8 cellular contexts compared by ENCODE assay signal in the genomic region with DNA sequence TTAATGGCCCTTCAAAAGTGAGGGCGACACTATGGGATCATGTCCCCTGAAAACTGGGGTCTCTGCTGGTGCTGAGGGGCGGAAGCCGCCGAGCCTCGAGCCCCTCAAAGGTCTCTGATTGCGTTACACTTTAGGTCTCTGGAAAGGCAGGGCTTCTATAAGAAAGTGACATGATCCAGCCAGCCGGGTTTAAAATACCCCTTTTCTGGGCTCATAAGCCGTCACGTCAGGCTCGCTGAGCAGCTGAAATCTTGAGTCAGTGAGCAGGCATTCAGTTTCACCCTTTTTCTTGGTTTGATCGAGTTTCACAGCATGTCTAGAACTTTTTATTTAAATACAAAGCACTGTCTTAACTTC. TPM values are rescaled to one million over a fixed set of nuclear protein-coding genes. Genes with fewer than 3 reads are reported as not detected.
DNase-seq lines count a peak whose midpoint lies in the region; TF ChIP-seq lines count a peak whose summit lies in the region.

No MANE protein-coding gene starts in this region.

- intact Hi-C loops in Caco-2 (cut with micrococcal nuclease; ENCODE audit: unreplicated experiment) = loop anchor here (1.0 to 10.0 kb wide), 7 partner anchors 13 to 338 kb away; partner anchors contain the start of genes KATNAL1, UBE2L5 and USPL1
- intact Hi-C loops in activated T-helper 1 cell treated with anti-CD3 and anti-CD28 coated beads, Interleukin-12 subunit alpha, Interleukin-12 subunit beta, Interleukin-2, Interleukin-4 antibody, amounts not matched to agents 30 ng/mL and 10 ng/mL and 1 ng/mL, durations not matched to agents 14 hours and 24 hours and 36 hours (cut with micrococcal nuclease) = loop anchor here (1.0 to 5.0 kb wide), 9 partner anchors 44 to 872 kb away; partner anchors contain the start of genes UBE2L5 and USPL1

- H3K4me1 Mint-ChIP-seq in Caco-2 (ENCODE audit: low read depth, unreplicated experiment) = no peaks in the 10 kb centered on the region
- peaks cover 26% of the 10 kb centered on the region for H3K4me1 Mint-ChIP-seq in activated T-helper 1 cell treated with anti-CD3 and anti-CD28 coated beads, Interleukin-12 subunit alpha, Interleukin-12 subunit beta, Interleukin-2, Interleukin-4 antibody, amounts not matched to agents 30 ng/mL and 10 ng/mL and 1 ng/mL, durations not matched to agents 14 hours and 24 hours and 36 hours (ENCODE audit: low read depth)

- H3K27me3 Mint-ChIP-seq in Caco-2 (ENCODE audit: insufficient read depth, unreplicated experiment) = peaks cover 2% of the 10 kb centered on the region
- H3K27me3 Mint-ChIP-seq in activated T-helper 1 cell treated with anti-CD3 and anti-CD28 coated beads, Interleukin-12 subunit alpha, Interleukin-12 subunit beta, Interleukin-2, Interleukin-4 antibody, amounts not matched to agents 30 ng/mL and 10 ng/mL and 1 ng/mL, durations not matched to agents 14 hours and 24 hours and 36 hours (ENCODE audit: insufficient read depth) = no peaks in the 10 kb centered on the region

- peak overlapping the region; percentile 100 for H3K27ac Mint-ChIP-seq in Caco-2 (ENCODE audit: unreplicated experiment)
- H3K27ac Mint-ChIP-seq in activated T-helper 1 cell treated with anti-CD3 and anti-CD28 coated beads, Interleukin-12 subunit alpha, Interleukin-12 subunit beta, Interleukin-2, Interleukin-4 antibody, amounts not matched to agents 30 ng/mL and 10 ng/mL and 1 ng/mL, durations not matched to agents 14 hours and 24 hours and 36 hours = peak overlapping the region; percentile 100

- peak overlapping the region; percentile 77 for H3K27ac ChIP-seq in HUES64 (ENCODE audit: low read depth, low read length)
- no peak overlapping the region for H3K27ac ChIP-seq in mesenchymal stem cell (ENCODE audit: low read length, poor library complexity, severe bottlenecking)

- H3K4me3 ChIP-seq in Caco-2 (ENCODE audit: low read depth, low read length) (peak overlapping the region; percentile 45), HUES64 (ENCODE audit: low read length) (peak overlapping the region; percentile 81), mesenchymal stem cell (ENCODE audit: insufficient read depth in 1 of 2, low read depth in 1 of 2, low read length in 2 of 2) (peak overlapping the region; percentile 38 to 79)

- H3K4me1 ChIP-seq in Caco-2 (peaks cover 12% of the 10 kb centered on the region), HUES64 (ENCODE audit: insufficient read depth, low read length) (peaks cover 18% of the 10 kb centered on the region), mesenchymal stem cell (ENCODE audit: control insufficient read depth, insufficient read depth, low read depth, low read length) (peaks cover 5% of the 10 kb centered on the region)

- H3K36me3 ChIP-seq in Caco-2 (ENCODE audit: control insufficient read depth, insufficient read depth, low read length) (peaks cover 1% of the 10 kb centered on the region; the same call in 1 of the 2 replicates), HUES64 (ENCODE audit: insufficient read depth, low read length) (peaks cover 28% of the 10 kb centered on the region), mesenchymal stem cell (ENCODE audit: control insufficient read depth in 1 of 2, insufficient read depth in 2 of 2, low read depth in 1 of 2, low read length in 2 of 2) (peaks cover 0 to 19% of the 10 kb centered on the region in 2 experiments)

- no peak overlapping the region for H2BK120ac ChIP-seq in mesenchymal stem cell (ENCODE audit: low read depth, low read length)

- H4K8ac ChIP-seq in mesenchymal stem cell (ENCODE audit: low read length) = no peak overlapping the region

- DNase-seq in Caco-2 (no peak), mesenchymal stem cell (peak; percentile 62), foreskin melanocyte (no peak), GM20000 (ENCODE audit: low spot score) (no peak), DMS153 (lab: John Stamatoyannopoulos, UW) (no peak), GM19240 (ENCODE audit: insufficient read length, low spot score) (no peak)
- no peak for DNase-seq in activated T-helper 1 cell treated with anti-CD3 and anti-CD28 coated beads, Interleukin-12 subunit alpha, Interleukin-12 subunit beta, Interleukin-2, Interleukin-4 antibody, amounts not matched to agents 30 ng/mL and 10 ng/mL and 1 ng/mL, durations not matched to agents 14 hours and 24 hours and 36 hours (ENCODE audit: low spot score)

- H3K9ac ChIP-seq in HUES64 (ENCODE audit: low read depth, low read length) (peak overlapping the region; percentile 98), mesenchymal stem cell (ENCODE audit: low read length) (peak overlapping the region; percentile 92)

- no peak overlapping the region for H2BK5ac ChIP-seq in mesenchymal stem cell (ENCODE audit: low read depth, low read length, poor library complexity, severe bottlenecking)

- no peak overlapping the region for H2AK5ac ChIP-seq in mesenchymal stem cell (ENCODE audit: low read length, severe bottlenecking)

- no peak for TF ChIP-seq CTCF in Caco-2 (IDR thresholded peaks at IDR 0.05; ENCODE audit: insufficient read depth in 1 of 2, low read depth in 1 of 2, low read length in 1 of 2, severe bottlenecking in 1 of 2, unreplicated experiment in 1 of 2)
- no peak for TF ChIP-seq CTCF in GM20000 (IDR thresholded peaks at IDR 0.05; ENCODE audit: extremely low read depth, missing control alignments)

- H3K36me3 Mint-ChIP-seq in Caco-2 (ENCODE audit: insufficient read depth, unreplicated experiment) = peaks cover 45% of the 10 kb centered on the region
- peaks cover 26% of the 10 kb centered on the region for H3K36me3 Mint-ChIP-seq in activated T-helper 1 cell treated with anti-CD3 and anti-CD28 coated beads, Interleukin-12 subunit alpha, Interleukin-12 subunit beta, Interleukin-2, Interleukin-4 antibody, amounts not matched to agents 30 ng/mL and 10 ng/mL and 1 ng/mL, durations not matched to agents 14 hours and 24 hours and 36 hours (ENCODE audit: low read depth)

- H3K23ac ChIP-seq in mesenchymal stem cell (ENCODE audit: low read length in 2 of 2) = no peak overlapping the region

- WGBS in HUES64 = 8% methylated on average over 11 of the region's 11 CpGs
- WGBS in mesenchymal stem cell = 5% methylated on average over 10 of the region's 11 CpGs

- H3K4ac ChIP-seq in mesenchymal stem cell (ENCODE audit: low read depth in 1 of 2, low read length in 2 of 2) = no peak overlapping the region

- H3K9me3 ChIP-seq in Caco-2 (no peaks in the 10 kb centered on the region), HUES64 (ENCODE audit: insufficient read depth, low read depth, low read length) (no peaks in the 10 kb centered on the region), mesenchymal stem cell (ENCODE audit: control insufficient read depth, low read length) (no peaks in the 10 kb centered on the region)

- TSS peak; percentile 92 for BruUV-seq in Caco-2 (replicated peaks; lab: Mats Ljungman, UMichigan)

- peak overlapping the region; percentile 91 for H3K4me2 ChIP-seq in mesenchymal stem cell (ENCODE audit: low read length, poor library complexity, severe bottlenecking)

- H3K79me1 ChIP-seq in mesenchymal stem cell (replicated peaks; ENCODE audit: low read length, poor library complexity, severe bottlenecking) = peaks cover 3% of the 10 kb centered on the region

- H3K14ac ChIP-seq in mesenchymal stem cell (ENCODE audit: low read length in 2 of 2) = no peak overlapping the region

- H2BK15ac ChIP-seq in mesenchymal stem cell (ENCODE audit: low read depth, poor library complexity, severe bottlenecking) = no peak overlapping the region

- CTCF ChIA-PET in Caco-2 (lab: Charles Lee) = interaction anchor here (0.6 kb wide), 1 partner anchor 45 kb away, joined by 3 read pairs; no protein-coding TSS in a partner anchor

- H4K91ac ChIP-seq in mesenchymal stem cell (ENCODE audit: low read length) = no peak overlapping the region

- H3K9me3 Mint-ChIP-seq in Caco-2 (ENCODE audit: unreplicated experiment) = no peaks in the 10 kb centered on the region
- no peaks in the 10 kb centered on the region for H3K9me3 Mint-ChIP-seq in activated T-helper 1 cell treated with anti-CD3 and anti-CD28 coated beads, Interleukin-12 subunit alpha, Interleukin-12 subunit beta, Interleukin-2, Interleukin-4 antibody, amounts not matched to agents 30 ng/mL and 10 ng/mL and 1 ng/mL, durations not matched to agents 14 hours and 24 hours and 36 hours

- H3K18ac ChIP-seq in mesenchymal stem cell (ENCODE audit: low read depth in 1 of 2, low read length in 2 of 2) = no peak overlapping the region

- peak overlapping the region; percentile 98 for H3K4me3 Mint-ChIP-seq in Caco-2 (ENCODE audit: unreplicated experiment)
- peak overlapping the region; percentile 94 for H3K4me3 Mint-ChIP-seq in activated T-helper 1 cell treated with anti-CD3 and anti-CD28 coated beads, Interleukin-12 subunit alpha, Interleukin-12 subunit beta, Interleukin-2, Interleukin-4 antibody, amounts not matched to agents 30 ng/mL and 10 ng/mL and 1 ng/mL, durations not matched to agents 14 hours and 24 hours and 36 hours

- POLR2A ChIA-PET in Caco-2 (lab: Charles Lee) = interaction anchor here (0.7 to 1.3 kb wide), 2 partner anchors 151 to 174 kb away, joined by 3 read pairs; no protein-coding TSS in a partner anchor

- H3K27me3 ChIP-seq in Caco-2 (replicated peaks; ENCODE audit: control insufficient read depth, insufficient read depth, low read length) (no peaks in the 10 kb centered on the region), HUES64 (ENCODE audit: insufficient read depth, low read length) (no peaks in the 10 kb centered on the region), mesenchymal stem cell (ENCODE audit: control insufficient read depth in 1 of 2, insufficient read depth in 1 of 2, low read length in 2 of 2) (no peaks in the 10 kb centered on the region)

- no peak overlapping the region for H2AFZ ChIP-seq in mesenchymal stem cell (ENCODE audit: low read depth, low read length)

- H2BK12ac ChIP-seq in mesenchymal stem cell (ENCODE audit: low read length in 2 of 2) = no peak overlapping the region

RNA-seq across cellular contexts. Expression of gene HMGB1, which starts 0.6 kb away (rescaled TPM):
- 569 and 598 TPM in 2 replicates for total RNA-seq in Caco-2 (2022)
- polyA plus RNA-seq in HUES64 (2013, experiment 1 of 2) = 898 TPM
- 947 TPM for polyA plus RNA-seq in HUES64 (2013, experiment 2 of 2)
- total RNA-seq in activated T-helper 1 cell treated with anti-CD3 and anti-CD28 coated beads, Interleukin-12 subunit alpha, Interleukin-12 subunit beta, Interleukin-2, Interleukin-4 antibody, amounts not matched to agents 30 ng/mL and 10 ng/mL and 1 ng/mL, durations not matched to agents 14 hours and 24 hours and 36 hours = 593 and 606 TPM in 2 replicates
- polyA plus RNA-seq in mesenchymal stem cell (2013, experiment 1 of 2) = 349 TPM
- polyA plus RNA-seq in mesenchymal stem cell (2013, experiment 2 of 2) = 353 TPM

RNA-seq across cellular contexts. Expression of gene UBE2L5, which starts 44.0 kb away (rescaled TPM):
- not detected in 2 replicates for total RNA-seq in Caco-2 (2022)
- polyA plus RNA-seq in HUES64 (2013, experiment 1 of 2) = not detected
- not detected for polyA plus RNA-seq in HUES64 (2013, experiment 2 of 2)
- not detected in 2 replicates for total RNA-seq in activated T-helper 1 cell treated with anti-CD3 and anti-CD28 coated beads, Interleukin-12 subunit alpha, Interleukin-12 subunit beta, Interleukin-2, Interleukin-4 antibody, amounts not matched to agents 30 ng/mL and 10 ng/mL and 1 ng/mL, durations not matched to agents 14 hours and 24 hours and 36 hours
- 0.14 TPM for polyA plus RNA-seq in mesenchymal stem cell (2013, experiment 1 of 2)
- 0.08 TPM for polyA plus RNA-seq in mesenchymal stem cell (2013, experiment 2 of 2)
